ENCODE assay signal across 8 cellular contexts in the genomic region with DNA sequence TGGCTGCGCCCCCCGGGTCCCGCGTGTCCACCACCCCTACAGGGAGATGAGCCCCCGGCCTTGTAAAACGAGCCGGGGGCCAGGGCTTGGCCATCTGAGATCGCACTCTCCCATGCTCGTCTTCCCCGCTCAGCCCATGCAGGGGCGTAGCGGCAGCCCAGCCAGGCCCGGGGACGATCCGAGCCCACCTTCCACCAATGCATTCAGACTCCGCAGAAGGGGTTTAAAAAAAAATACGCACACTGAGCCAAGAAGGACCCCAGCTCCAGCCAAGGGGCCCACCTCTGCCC. TPM values are rescaled to one million over a fixed set of nuclear protein-coding genes. Genes with fewer than 3 reads are reported as not detected.
DNase-seq lines count a peak whose midpoint lies in the region; ATAC-seq, FAIRE-seq and TF ChIP-seq lines count a peak whose summit lies in the region.

No MANE protein-coding gene starts in this region.

- CTCF ChIA-PET in Calu3 (lab: Charles Lee) = interaction anchor here (1.0 to 1.4 kb wide), 5 partner anchors 12 to 113 kb away, joined by 3 to 5 read pairs (median 3); a partner anchor contains a TSS

- TF ChIP-seq POLR2A in esophagus squamous epithelium (IDR thresholded peaks at IDR 0.05) = no peak

- no peaks in the 10 kb centered on the region for H3K27me3 ChIP-seq in esophagus squamous epithelium

- WGBS in esophagus squamous epithelium, 2 donors = 0% methylated on average over 7 of the region's 17 CpGs; no CpG with 5 or more reads in 1 of the 2 donors

- no peak for FAIRE-seq in D721Med (lab: Jason Lieb, UNC)

- H3K36me3 ChIP-seq in esophagus squamous epithelium = no peaks in the 10 kb centered on the region

- H3K4me3 ChIP-seq in esophagus squamous epithelium = peak overlapping the region; percentile 72 to 80 (median 78)

- peak; percentile 13 for DNase-seq in Calu3
- DNase-seq in activated CD8-positive, alpha-beta memory T cell treated with anti-CD3 and anti-CD28 coated beads for 24 hours = peak; percentile 83
- no peak for DNase-seq in esophagus squamous epithelium (lab: John Stamatoyannopoulos, UW)
- no peak for DNase-seq in D721Med (ENCODE audit: insufficient read length, low spot score)
- no peak for DNase-seq in globus pallidus (ENCODE audit: low spot score)

- H3K27me3 Mint-ChIP-seq in Calu3 (ENCODE audit: unreplicated experiment) = peaks cover 2% of the 10 kb centered on the region
- peaks cover 5% of the 10 kb centered on the region for H3K27me3 Mint-ChIP-seq in nephron (ENCODE audit: low read depth)

- H3K4me1 ChIP-seq in esophagus squamous epithelium = peaks cover 3 to 60% (median 8%) of the 10 kb centered on the region in 3 donors

- H3K27ac Mint-ChIP-seq in Calu3 (ENCODE audit: unreplicated experiment) (peak overlapping the region; percentile 88), nephron (peak overlapping the region; percentile 98 to 99 (median 99))

- intact Hi-C loops in Calu3 (cut with micrococcal nuclease; ENCODE audit: unreplicated experiment) = loop anchor here (5.0 to 10.0 kb wide), 2 partner anchors 112 to 270 kb away; no protein-coding TSS in a partner anchor
- intact Hi-C loops in esophagus squamous epithelium (cut with DNase I) = no loop called here

- no peak for TF ChIP-seq CTCF in Calu3 (IDR thresholded peaks at IDR 0.05; ENCODE audit: unreplicated experiment)
- no peak for TF ChIP-seq CTCF in esophagus squamous epithelium (IDR thresholded peaks at IDR 0.05)
- no peak for TF ChIP-seq CTCF in nephron (IDR thresholded peaks at IDR 0.05; ENCODE audit: unreplicated experiment in 3 of 3)
- TF ChIP-seq CTCF in D721Med (IDR thresholded peaks at IDR 0.05; ENCODE audit: insufficient read depth, missing control alignments) = no peak

- no TSS peak for BruUV-seq in Calu3 (replicated peaks; lab: Mats Ljungman, UMichigan)

- H3K9me3 ChIP-seq in esophagus squamous epithelium = no peaks in the 10 kb centered on the region

- H3K4me1 Mint-ChIP-seq in Calu3 (ENCODE audit: low read depth, unreplicated experiment) (peaks cover 31% of the 10 kb centered on the region), nephron (peaks cover 23% of the 10 kb centered on the region)

- ATAC-seq in GM21381 (IDR thresholded peaks at IDR 0.05; ENCODE audit: unreplicated experiment) (peak; percentile 28), HG03575 (IDR thresholded peaks at IDR 0.05; ENCODE audit: extremely low read depth, insufficient number of reproducible peaks, low FRiP score, unreplicated experiment) (peak; percentile 2)

- H3K36me3 Mint-ChIP-seq in Calu3 (ENCODE audit: insufficient read depth, unreplicated experiment) (peaks cover 28% of the 10 kb centered on the region), nephron (ENCODE audit: low read depth) (peaks cover 22% of the 10 kb centered on the region)

- H3K4me3 Mint-ChIP-seq in Calu3 (ENCODE audit: low read depth, unreplicated experiment) = peak overlapping the region; percentile 84
- H3K4me3 Mint-ChIP-seq in nephron = peak overlapping the region; percentile 93 to 98 (median 95)

- peak overlapping the region; percentile 94 to 96 (median 95) for H3K27ac ChIP-seq in esophagus squamous epithelium

- H3K9me3 Mint-ChIP-seq in Calu3 (ENCODE audit: low read depth, unreplicated experiment) (no peaks in the 10 kb centered on the region), nephron (no peaks in the 10 kb centered on the region)

RNA-seq across cellular contexts. Expression of a gene that starts 0.3 kb away (rescaled TPM):
- total RNA-seq in Calu3 (2022) (0.38 TPM in 1 of 2 replicates, not detected in the other), esophagus squamous epithelium (100 to 1,000 TPM in 1 of 4 donors, 10 to 100 TPM in 3; 50.4 to 110 (median 84.4) TPM)

Comparison
In these comparisons a context has a peak if more than half of its experiments do, and no peak if none do; other contexts are left out.
1. DNase-seq: peak in Calu3 (single experiment) and activated CD8-positive, alpha-beta memory T cell treated with anti-CD3 and anti-CD28 coated beads for 24 hours (single experiment); none in esophagus squamous epithelium (single experiment), D721Med (single experiment) and globus pallidus (single experiment).
2. RNA of a gene that starts 0.3 kb away (total RNA-seq): 50.4 to 110 TPM in esophagus squamous epithelium; 0.38 TPM in Calu3; every median in the first group is over 10 times any median in the second.